ENCODE assay signal across 13 cellular contexts in the genomic region with DNA sequence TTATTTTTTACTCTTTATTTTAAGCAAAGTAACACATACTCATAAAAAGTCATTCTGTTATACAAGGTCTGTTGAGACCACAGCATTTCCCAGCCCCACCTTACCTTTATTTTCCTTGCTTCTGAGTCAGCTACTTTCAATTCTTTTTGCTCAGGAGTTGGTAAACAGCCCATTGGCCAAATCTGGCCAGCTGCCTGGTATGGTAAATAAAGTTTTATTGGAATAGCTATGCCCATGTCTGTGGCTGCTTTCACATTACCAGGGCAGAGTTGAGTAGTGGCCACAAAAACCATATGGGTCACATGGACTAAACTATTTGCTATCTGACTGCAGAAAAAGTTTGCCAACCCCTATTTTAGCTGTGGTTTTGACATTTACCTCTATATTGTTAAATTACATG. TPM values are rescaled to one million over a fixed set of nuclear protein-coding genes. Genes with fewer than 3 reads are reported as not detected.
DNase-seq lines count a peak whose midpoint lies in the region; ATAC-seq, FAIRE-seq and TF ChIP-seq lines count a peak whose summit lies in the region.
"Had no signal": no experiment of that assay in that cellular context is flagged by ENCODE, and none has a peak within 500 bp of the region (broad histone marks: within the 10 kb centered on the region; RNA-seq: fewer than 3 reads in every experiment).

No MANE protein-coding gene starts in this region.

- no peaks in the 10 kb centered on the region for H3K9me3 ChIP-seq in psoas muscle
- H3K9me3 ChIP-seq: right atrium auricular region had no signal

- no peak overlapping the region for H3K4me3 ChIP-seq in fibroblast of the aortic adventitia (ENCODE audit: low read depth, low read length)
- H3K4me3 ChIP-seq in psoas muscle: no peak overlapping the region
- H3K4me3 ChIP-seq: right atrium auricular region had no signal

- H3K27me3 ChIP-seq in psoas muscle (ENCODE audit: insufficient read depth in 3 of 3, low read length in 2 of 3): peaks cover 0 to 3% (median 0%) of the 10 kb centered on the region in 3 donors
- H3K27me3 ChIP-seq: right atrium auricular region had no signal

- H3K36me3 ChIP-seq in psoas muscle (ENCODE audit: insufficient read depth in 1 of 2, low read depth in 1 of 2): peaks cover 0 to 2% of the 10 kb centered on the region in 2 donors
- H3K36me3 ChIP-seq: right atrium auricular region had no signal

- TF ChIP-seq POLR2A in H54 (IDR thresholded peaks at IDR 0.05; ENCODE audit: low read depth, low read length): no peak

- peaks cover 6% of the 10 kb centered on the region for H3K4me1 ChIP-seq in psoas muscle

- FAIRE-seq in H54 (lab: Jason Lieb, UNC): peak; percentile 75

- H3K27ac ChIP-seq in psoas muscle: no peak overlapping the region
- H3K27ac ChIP-seq: right atrium auricular region had no signal

- in situ Hi-C loops in Caki2 (cut with HindIII; ENCODE audit: low pct_unique_long_range_greater_than_20kb, low sequenced_read_pairs): no loop called here

- no peak for ATAC-seq in HG02642 (IDR thresholded peaks at IDR 0.05; ENCODE audit: poor library complexity, unreplicated experiment)
- no peak for ATAC-seq in psoas muscle

- intact Hi-C loops in psoas muscle (cut with DNase I): no loop called here

- DNase-seq in Caki2 (ENCODE audit: low read depth) (peak; percentile 73), H54 (ENCODE audit: insufficient read length, low spot score) (no peak), RPMI8226 (peak; percentile 92), fibroblast of the aortic adventitia (ENCODE audit: low read depth) (peak; percentile 23), NCI-H446 treated with DMSO at 0.1 percent for 48 hours (lab: John Stamatoyannopoulos, UW) (no peak), islet precursor cell (no peak), psoas muscle (no peak)
- DNase-seq: activated T-cell treated with anti-CD3 and anti-CD28 coated beads, Interleukin-2, amount 50 U/mL, for 1 hour; CD8-positive, alpha-beta memory T cell; effector memory CD4-positive, alpha-beta T cell; SHP77 treated with DMSO at 0.1 percent for 48 hours had no signal

- TF ChIP-seq CTCF in fibroblast of the aortic adventitia (IDR thresholded peaks at IDR 0.05; ENCODE audit: insufficient read depth, low read length): no peak
- TF ChIP-seq CTCF in psoas muscle (IDR thresholded peaks at IDR 0.05): no peak

RNA-seq across cellular contexts. Expression of gene NSRP1, which starts 3.4 kb away (rescaled TPM):
- total RNA-seq in Caki2 (2014; rRNA removed; shearing (Covaris generic); ENCODE audit: low replicate concordance): 0.67 and 1.9 TPM in 2 replicates
- total RNA-seq in fibroblast of the aortic adventitia (ENCODE audit: low replicate concordance) (13.4 and 22.1 TPM in 2 replicates), psoas muscle (10 to 100 TPM; 13.6 to 25.9 (median 21.6) TPM)
- polyA plus RNA-seq in psoas muscle: 10 to 100 TPM; 15.3 to 32.7 (median 19.3) TPM

Comparison
In these comparisons a context has a peak if more than half of its experiments do, and no peak if none do; other contexts are left out.
1. DNase-seq: peak in Caki2 (single experiment), RPMI8226 (single experiment) and fibroblast of the aortic adventitia (single experiment); none in H54 (single experiment), NCI-H446 treated with DMSO at 0.1 percent for 48 hours (single experiment), islet precursor cell (single experiment) and psoas muscle (0 of 2).